11 cellular contexts compared by ENCODE assay signal in genomic region chr3:170257145-170257544, GRCh38. TPM values are rescaled to one million over a fixed set of nuclear protein-coding genes. Genes with fewer than 3 reads are reported as not detected.
DNase-seq lines count a peak whose midpoint lies in the region; ATAC-seq and FAIRE-seq lines count a peak whose summit lies in the region.
"Had no signal": no experiment of that assay in that cellular context is flagged by ENCODE, and none has a peak within 500 bp of the region (broad histone marks: within the 10 kb centered on the region; RNA-seq: fewer than 3 reads in every experiment).

No MANE protein-coding gene starts in this region.

- H3K36me3 Mint-ChIP-seq in activated naive CD4-positive, alpha-beta T cell treated with anti-CD3 and anti-CD28 coated beads, Interleukin-2, amount 50 U/mL, for 24 hours = peaks cover 36% of the 10 kb centered on the region

- no peak overlapping the region for H3K4me3 ChIP-seq in effector memory CD4-positive, alpha-beta T cell (ENCODE audit: insufficient read depth, low read depth, low read length, poor library complexity, severe bottlenecking)

- H3K9me3 ChIP-seq in effector memory CD4-positive, alpha-beta T cell (ENCODE audit: control insufficient read depth, low read length) = no peaks in the 10 kb centered on the region

- no peak overlapping the region for H3K27ac ChIP-seq in effector memory CD4-positive, alpha-beta T cell (ENCODE audit: insufficient read depth, low read length, poor library complexity, severe bottlenecking)
- no peak overlapping the region for H3K27ac ChIP-seq in substantia nigra (ENCODE audit: low read depth, low read length, poor library complexity, severe bottlenecking)

- H3K4me1 Mint-ChIP-seq in activated naive CD4-positive, alpha-beta T cell treated with anti-CD3 and anti-CD28 coated beads, Interleukin-2, amount 50 U/mL, for 24 hours = peaks cover 49% of the 10 kb centered on the region

- no peaks in the 10 kb centered on the region for H3K27me3 ChIP-seq in effector memory CD4-positive, alpha-beta T cell (replicated peaks; ENCODE audit: control insufficient read depth, insufficient read depth, low read length, poor library complexity, severe bottlenecking)

- H3K9me3 Mint-ChIP-seq in activated naive CD4-positive, alpha-beta T cell treated with anti-CD3 and anti-CD28 coated beads, Interleukin-2, amount 50 U/mL, for 24 hours = peaks cover 5% of the 10 kb centered on the region
- H3K9me3 Mint-ChIP-seq: effector memory CD8-positive, alpha-beta T cell had no signal

- H3K27me3 Mint-ChIP-seq in activated naive CD4-positive, alpha-beta T cell treated with anti-CD3 and anti-CD28 coated beads, Interleukin-2, amount 50 U/mL, for 24 hours = no peaks in the 10 kb centered on the region
- H3K27me3 Mint-ChIP-seq: effector memory CD8-positive, alpha-beta T cell; naive thymus-derived CD8-positive, alpha-beta T cell had no signal

- no peak for FAIRE-seq in frontal cortex (lab: Jason Lieb, UNC)

- no peak overlapping the region for H3K4me3 Mint-ChIP-seq in activated naive CD4-positive, alpha-beta T cell treated with anti-CD3 and anti-CD28 coated beads, Interleukin-2, amount 50 U/mL, for 24 hours
- H3K4me3 Mint-ChIP-seq: effector memory CD8-positive, alpha-beta T cell; naive thymus-derived CD8-positive, alpha-beta T cell had no signal

- ATAC-seq in GM18858 (IDR thresholded peaks at IDR 0.05; ENCODE audit: unreplicated experiment) = peak; percentile 54
- peak; percentile 66 for ATAC-seq in GM21423 (IDR thresholded peaks at IDR 0.05; ENCODE audit: unreplicated experiment)
- ATAC-seq in HG03097 (IDR thresholded peaks at IDR 0.05; ENCODE audit: low FRiP score, unreplicated experiment) = peak; percentile 56
- ATAC-seq: effector memory CD8-positive, alpha-beta T cell; naive thymus-derived CD8-positive, alpha-beta T cell had no signal

- peaks cover 2% of the 10 kb centered on the region for H3K36me3 ChIP-seq in effector memory CD4-positive, alpha-beta T cell (ENCODE audit: control insufficient read depth, insufficient read depth, low read length)

- DNase-seq in frontal cortex (ENCODE audit: low spot score in 2 of 2) (no peak), dermis blood vessel endothelial cell (no peak), substantia nigra (lab: John Stamatoyannopoulos, UW) (no peak)
- no peak for DNase-seq in effector memory CD4-positive, alpha-beta T cell
- DNase-seq: effector memory CD8-positive, alpha-beta T cell; naive thymus-derived CD8-positive, alpha-beta T cell; NCI-H1436 had no signal

- peak overlapping the region; percentile 53 for H3K27ac Mint-ChIP-seq in activated naive CD4-positive, alpha-beta T cell treated with anti-CD3 and anti-CD28 coated beads, Interleukin-2, amount 50 U/mL, for 24 hours

- no peaks in the 10 kb centered on the region for H3K4me1 ChIP-seq in effector memory CD4-positive, alpha-beta T cell (ENCODE audit: control insufficient read depth, insufficient read depth, low read length, poor library complexity, severe bottlenecking)

RNA-seq across cellular contexts. Expression of gene PRKCI, which starts 34.9 kb away (rescaled TPM):
- 95.8 TPM for total RNA-seq in frontal cortex
- 32.8 and 38.8 TPM in 2 replicates for total RNA-seq in dermis blood vessel endothelial cell
